ENCODE assay signal across 8 cellular contexts in genomic region chr14:23536906-23537305, GRCh38. TPM values are rescaled to one million over a fixed set of nuclear protein-coding genes. Genes with fewer than 3 reads are reported as not detected.
DNase-seq lines count a peak whose midpoint lies in the region; FAIRE-seq and TF ChIP-seq lines count a peak whose summit lies in the region.
"Not testable (repeated sequence)": the region's sequence is repeated elsewhere in the genome, so short reads cannot be mapped to it uniquely, and the experiment has no call there.
"Had no signal": no experiment of that assay in that cellular context is flagged by ENCODE, and none has a peak within 500 bp of the region (broad histone marks: within the 10 kb centered on the region; RNA-seq: fewer than 3 reads in every experiment).

No MANE protein-coding gene starts in this region.

- not testable (repeated sequence) for H2AK5ac ChIP-seq in H9 (ENCODE audit: insufficient read length, low read length); H1 (ENCODE audit: low read depth, low read length); mesendoderm (ENCODE audit: low read length)

- not testable (repeated sequence) for H3K27me3 Mint-ChIP-seq in H9 (ENCODE audit: low read depth); neural progenitor cell (ENCODE audit: insufficient read depth, low read depth)

- peak overlapping the region; percentile 80 to 89 for H3K4me3 Mint-ChIP-seq in H9
- not testable (repeated sequence) for H3K4me3 Mint-ChIP-seq in neural progenitor cell

- H3K27me3 ChIP-seq in H9 (ENCODE audit: insufficient read depth, low read length); NT2/D1 (ENCODE audit: insufficient read depth, insufficient read length); H1 (replicated peaks in 1 of 4; ENCODE audit: control insufficient read depth in 3 of 4, extremely low read depth in 1 of 4, insufficient read depth in 3 of 4, low read length in 3 of 4); iPS-15b (ENCODE audit: control insufficient read depth, insufficient read depth, low read length); mesendoderm (ENCODE audit: insufficient read depth, low read length, poor library complexity); neural progenitor cell: not testable (repeated sequence)

- H3K4me2 ChIP-seq in H9 (ENCODE audit: insufficient read depth, insufficient read length, low read length): peak overlapping the region; percentile 89
- peak overlapping the region; percentile 96 to 99 for H3K4me2 ChIP-seq in H1 (ENCODE audit: insufficient read depth in 1 of 2, low read depth in 2 of 2, low read length in 2 of 2)
- H3K4me2 ChIP-seq in mesendoderm (ENCODE audit: low read length): not testable (repeated sequence)
- peak overlapping the region; percentile 69 for H3K4me2 ChIP-seq in neural progenitor cell

- not testable (repeated sequence) for H3K9me3 ChIP-seq in H9 (ENCODE audit: control insufficient read depth, low read depth, low read length); NT2/D1 (ENCODE audit: insufficient read depth, low read length); H1 (ENCODE audit: insufficient read depth in 2 of 2, low read depth in 1 of 2, low read length in 1 of 2); iPS-15b (ENCODE audit: control insufficient read depth, insufficient read depth, low read length); neural progenitor cell (ENCODE audit: low read depth)

- H3K4me3 ChIP-seq in NT2/D1 (ENCODE audit: insufficient read length, low read depth) (peak overlapping the region; percentile 57), H1 (ENCODE audit: extremely low read depth in 1 of 4, insufficient read depth in 2 of 4, low read depth in 3 of 4, low read length in 4 of 4) (peak overlapping the region; percentile 8 to 72 (median 48); a peak in 5 of 8 replicates), iPS-15b (ENCODE audit: low read depth, low read length) (peak overlapping the region; percentile 35)
- H3K4me3 ChIP-seq in mesendoderm (ENCODE audit: low read length); neural progenitor cell: not testable (repeated sequence)

- H2BK5ac ChIP-seq in H9 (ENCODE audit: insufficient read length, low read length); mesendoderm (ENCODE audit: low read length): not testable (repeated sequence)
- H2BK5ac ChIP-seq in H1 (ENCODE audit: low read depth, low read length): peak overlapping the region; percentile 100

- H2BK12ac ChIP-seq in H9 (ENCODE audit: insufficient read length, low read depth, low read length): not testable (repeated sequence)
- H2BK12ac ChIP-seq in H1 (ENCODE audit: low read depth, low read length): peak overlapping the region; percentile 70; the same call in 1 of the 2 replicates

- H3K36me3 Mint-ChIP-seq in H9 (ENCODE audit: insufficient read depth in 1 of 3, low read depth in 3 of 3): peaks cover 29 to 36% (median 36%) of the 10 kb centered on the region in 3 experiments; a peak in 6 of 7 replicates
- H3K36me3 Mint-ChIP-seq in neural progenitor cell: peaks cover 12% of the 10 kb centered on the region

- not testable (repeated sequence) for H2AFZ ChIP-seq in H9 (ENCODE audit: low read length); H1 (ENCODE audit: low read length); neural progenitor cell (replicated peaks)

- H3K23ac ChIP-seq in H9 (ENCODE audit: insufficient read length, low read depth, low read length); H1 (ENCODE audit: insufficient read length); mesendoderm (ENCODE audit: low read length): not testable (repeated sequence)

- peaks cover 41% of the 10 kb centered on the region for H3K36me3 ChIP-seq in NT2/D1 (ENCODE audit: insufficient read depth, insufficient read length, low read length)
- H3K36me3 ChIP-seq in H1 (ENCODE audit: control insufficient read depth in 2 of 4, insufficient read depth in 4 of 4, low read length in 3 of 4): peaks cover 4 to 24% (median 10%) of the 10 kb centered on the region in 4 experiments; a peak in 4 of 8 replicates
- peaks cover 32% of the 10 kb centered on the region for H3K36me3 ChIP-seq in iPS-15b (ENCODE audit: control insufficient read depth, insufficient read depth, low read length)
- H3K36me3 ChIP-seq in mesendoderm (ENCODE audit: control insufficient read depth, insufficient read depth, low read length); neural progenitor cell: not testable (repeated sequence)

- not testable (repeated sequence) for H3K79me2 ChIP-seq in H9 (ENCODE audit: insufficient read depth, low read length); mesendoderm (ENCODE audit: control insufficient read depth, insufficient read depth, low read length); neural progenitor cell (ENCODE audit: low read depth)
- H3K79me2 ChIP-seq in H1 (ENCODE audit: control insufficient read depth in 1 of 2, insufficient read depth in 2 of 2, low read length in 2 of 2): peaks cover 0 to 15% of the 10 kb centered on the region in 2 experiments; a peak in 2 of 4 replicates

- not testable (repeated sequence) for H3K79me1 ChIP-seq in H9 (ENCODE audit: insufficient read depth, low read depth, low read length, poor library complexity, severe bottlenecking); H1 (ENCODE audit: low read depth, low read length); mesendoderm (ENCODE audit: low read length)

- not testable (repeated sequence) for H3T11ph ChIP-seq in H9 (ENCODE audit: low read length)

- not testable (repeated sequence) for H3K9me3 Mint-ChIP-seq in H9, neural progenitor cell

- H3K14ac ChIP-seq in H9 (ENCODE audit: insufficient read depth, low read length); H1 (ENCODE audit: insufficient read length): not testable (repeated sequence)

- POLR2A ChIA-PET in H1 (lab: Charles Lee; ENCODE audit: partially characterized antibody): interaction anchor here (0.8 to 52.7 kb wide), 15 partner anchors 8 to 607 kb away, joined by 3 to 1523 read pairs (median 6); partner anchors contain the start of genes AP1G2, JPH4, NGDN and PABPN1

- H3K4me1 Mint-ChIP-seq in H9 (peaks cover 48 to 49% of the 10 kb centered on the region in 2 experiments), neural progenitor cell (peaks cover 22% of the 10 kb centered on the region)

- H3K4me1 ChIP-seq in H9 (ENCODE audit: insufficient read depth, low read length): peaks cover 14% of the 10 kb centered on the region; the same call in 1 of the 2 replicates
- not testable (repeated sequence) for H3K4me1 ChIP-seq in NT2/D1 (ENCODE audit: insufficient read depth, insufficient read length)
- H3K4me1 ChIP-seq in H1 (replicated peaks in 1 of 4; ENCODE audit: control insufficient read depth in 3 of 4, insufficient read depth in 4 of 4, low read length in 3 of 4): peaks cover 7 to 19% (median 12%) of the 10 kb centered on the region in 4 experiments; a peak in 6 of 7 replicates
- H3K4me1 ChIP-seq in iPS-15b (ENCODE audit: control insufficient read depth, insufficient read depth, low read length): peaks cover 18% of the 10 kb centered on the region
- peaks cover 14% of the 10 kb centered on the region for H3K4me1 ChIP-seq in mesendoderm (ENCODE audit: control insufficient read depth, low read depth, low read length)
- H3K4me1 ChIP-seq in neural progenitor cell: peaks cover 27% of the 10 kb centered on the region

- H3K4ac ChIP-seq in H9 (ENCODE audit: low read depth, low read length); mesendoderm (ENCODE audit: low read depth, low read length): not testable (repeated sequence)
- H3K4ac ChIP-seq in H1 (replicated peaks; ENCODE audit: insufficient read length, low read depth, low read length): peak overlapping the region; percentile 45

- WGBS in H9 (ENCODE audit: extremely low coverage, insufficient read length, low lambda C conversion rate): no CpG with 5 or more reads among the region's 6 CpGs
- WGBS in H1 (ENCODE audit: extremely low coverage in 1 of 2, insufficient coverage in 1 of 2, insufficient read length in 1 of 2, insufficient replicate concordance in 2 of 2, low coverage in 1 of 2, low lambda C conversion rate in 2 of 2, missing lambda C conversion rate in 1 of 2), 2 experiments: 55% methylated on average over 6 of the region's 6 CpGs; no CpG with 5 or more reads in 1 of the 2 experiments
- no CpG with 5 or more reads among the region's 6 CpGs for WGBS in mesendoderm (ENCODE audit: extremely low coverage, insufficient coverage, low lambda C conversion rate)

- H4K5ac ChIP-seq in H9 (ENCODE audit: insufficient read length, low read depth, low read length); mesendoderm (ENCODE audit: low read length): not testable (repeated sequence)
- H4K5ac ChIP-seq in H1 (ENCODE audit: insufficient read length, low read depth, low read length): peak overlapping the region; percentile 82

- H3K56ac ChIP-seq in H9 (ENCODE audit: insufficient read length, low read depth, low read length); H1 (replicated peaks; ENCODE audit: insufficient read length, low read depth, low read length): not testable (repeated sequence)
- peak overlapping the region; percentile 73 for H3K56ac ChIP-seq in mesendoderm (ENCODE audit: low read length)

- peak overlapping the region; percentile 98 to 99 (median 99) for H3K27ac Mint-ChIP-seq in H9
- peak overlapping the region; percentile 48 for H3K27ac Mint-ChIP-seq in neural progenitor cell

- CTCF ChIA-PET in H1 (lab: Charles Lee; ENCODE audit: partially characterized antibody): interaction anchor here (0.9 to 70.5 kb wide), 6 partner anchors 9 to 96 kb away, joined by 3 to 2092 read pairs (median 680); partner anchors contain the start of genes AP1G2, NGDN, THTPA and ZFHX2

- H3K9ac ChIP-seq in H9 (ENCODE audit: extremely low read depth, insufficient read length, low read length) (peak overlapping the region; percentile 40), H1 (replicated peaks in 1 of 4; ENCODE audit: extremely low read depth in 1 of 4, low read depth in 3 of 4, low read length in 3 of 4) (peak overlapping the region in 2 of 4 experiments; percentile 8 to 57; a peak in 2 of 7 replicates)
- H3K9ac ChIP-seq in NT2/D1 (ENCODE audit: insufficient read length, low read depth); iPS-15b (ENCODE audit: low read depth, low read length); mesendoderm (ENCODE audit: low read length); neural progenitor cell: not testable (repeated sequence)

- not testable (repeated sequence) for TF ChIP-seq CTCF in H9 (conservative IDR thresholded peaks at IDR 0.05); H1 (IDR thresholded peaks at IDR 0.05; ENCODE audit: control extremely low read depth in 1 of 3, insufficient read depth in 1 of 3, low read depth in 1 of 3, low read length in 3 of 3); neural progenitor cell (IDR thresholded peaks at IDR 0.05)

- TF ChIP-seq EP300 in H1 (IDR thresholded peaks at IDR 0.05; ENCODE audit: borderline replicate concordance in 1 of 2, low read depth in 2 of 2, low read length in 2 of 2): not testable (repeated sequence)

- H3K18ac ChIP-seq in H9 (ENCODE audit: insufficient read length, low read depth, low read length): peak overlapping the region; percentile 28
- peak overlapping the region; percentile 86 for H3K18ac ChIP-seq in H1 (ENCODE audit: extremely low read depth, low read length)
- not testable (repeated sequence) for H3K18ac ChIP-seq in mesendoderm (ENCODE audit: low read length)

- H2BK15ac ChIP-seq in H9 (ENCODE audit: low read depth, low read length); H1 (ENCODE audit: low read length); mesendoderm (replicated peaks; ENCODE audit: low read depth): not testable (repeated sequence)

- not testable (repeated sequence) for H4K8ac ChIP-seq in H9 (replicated peaks; ENCODE audit: insufficient read length, low read depth, low read length); mesendoderm (ENCODE audit: low read depth, low read length)
- peak overlapping the region; percentile 82; the same call in 1 of the 2 replicates for H4K8ac ChIP-seq in H1 (ENCODE audit: extremely low read depth, insufficient read depth, low read length)

- H4K20me1 ChIP-seq in H9 (ENCODE audit: control insufficient read depth, insufficient read depth, insufficient read length); H1 (replicated peaks in 1 of 2; ENCODE audit: control insufficient read depth in 1 of 2, insufficient read depth in 2 of 2, low read length in 2 of 2); neural progenitor cell (ENCODE audit: low read depth): not testable (repeated sequence)

- H2BK20ac ChIP-seq in H9 (ENCODE audit: low read depth, low read length, poor library complexity, severe bottlenecking): not testable (repeated sequence)
- peak overlapping the region; percentile 73; the same call in 1 of the 2 replicates for H2BK20ac ChIP-seq in H1 (ENCODE audit: low read length)

- not testable (repeated sequence) for FAIRE-seq in H1 (lab: Jason Lieb, UNC)

- H3K27ac ChIP-seq in H9 (ENCODE audit: insufficient read length, low read depth, low read length) (peak overlapping the region; percentile 96), H1 (ENCODE audit: low read depth, low read length) (peak overlapping the region; percentile 99; the same call in 1 of the 2 replicates), mesendoderm (ENCODE audit: low read depth, low read length) (peak overlapping the region; percentile 96)
- H3K27ac ChIP-seq in neural progenitor cell: not testable (repeated sequence)

- H4K91ac ChIP-seq in H9 (ENCODE audit: insufficient read length, low read depth, low read length): not testable (repeated sequence)
- peak overlapping the region; percentile 85 for H4K91ac ChIP-seq in H1 (replicated peaks; ENCODE audit: insufficient read length, low read length)

- peaks cover 33% of the 10 kb centered on the region for H3F3A ChIP-seq in neural progenitor cell (ENCODE audit: low read depth)

- DNase-seq in H9; NT2/D1 (ENCODE audit: low read depth, low spot score); H1 (ENCODE audit: low read depth in 1 of 2, low spot score in 2 of 2); mesendoderm; neural progenitor cell (ENCODE audit: low spot score): not testable (repeated sequence)

- H3K23me2 ChIP-seq in H9 (ENCODE audit: insufficient read length, low read depth, low read length, poor library complexity, severe bottlenecking): peaks cover 19% of the 10 kb centered on the region
- H3K23me2 ChIP-seq in H1 (ENCODE audit: low read depth, low read length): peaks cover 17% of the 10 kb centered on the region

- H2BK120ac ChIP-seq in H9 (ENCODE audit: low read depth, low read length, poor library complexity, severe bottlenecking); mesendoderm (ENCODE audit: low read depth, low read length): not testable (repeated sequence)
- peak overlapping the region; percentile 50 for H2BK120ac ChIP-seq in H1 (replicated peaks; ENCODE audit: low read depth, low read length)

- not testable (repeated sequence) for TF ChIP-seq RAD21 in H1 (IDR thresholded peaks at IDR 0.05 in 1 of 2, conservative IDR thresholded peaks at IDR 0.05 in 1 of 2; ENCODE audit: low read depth in 2 of 2, low read length in 2 of 2)

- not testable (repeated sequence) for TF ChIP-seq POLR2A in H1 (IDR thresholded peaks at IDR 0.05; ENCODE audit: control extremely low read depth in 1 of 2, low read depth in 2 of 2, low read length in 2 of 2)

RNA-seq across cellular contexts. Expression of gene ZFHX2, which starts 14.7 kb away (rescaled TPM):
- total RNA-seq in H9 (2021) (19.2 and 19.4 TPM in 2 replicates), neural progenitor cell (ENCODE audit: low replicate concordance) (0.90 and 2.2 TPM in 2 replicates)
- 27.0 and 28.6 TPM in 2 replicates for total RNA-seq in H1 (2021; fragmentation: NEBNext Ultra II Directional; extraction: Animal tissue kit (Norgen Biotek cat#: 25700))
- polyA plus RNA-seq in H1 (2011; rRNA removed): 2.7 and 3.7 TPM in 2 replicates
- 1.7 TPM for polyA plus RNA-seq in H1 (2011; cell fraction: cytosol; rRNA removed)
- 7.3 TPM for polyA plus RNA-seq in H1 (2011; cell fraction: nucleus; rRNA removed)
- 14.7 to 22.4 TPM (median 19.8 TPM) in 4 replicates for polyA plus RNA-seq in H1 (2012, experiment 1 of 2)
- polyA plus RNA-seq in H1 (2012, experiment 2 of 2): 7.9 TPM
- 13.2 TPM for polyA plus RNA-seq in H1 (2013, experiment 1 of 2)
- polyA plus RNA-seq in H1 (2013, experiment 2 of 2): 12.1 TPM
- polyA minus RNA-seq in H1 (2011; rRNA and poly(A)+ RNA removed): 6.0 and 8.5 TPM in 2 replicates
- polyA minus RNA-seq in H1 (2011; cell fraction: cytosol; rRNA and poly(A)+ RNA removed): 15.5 TPM
- 13.7 TPM for polyA minus RNA-seq in H1 (2011; cell fraction: nucleus; rRNA and poly(A)+ RNA removed)
- 6.4 TPM for polyA plus RNA-seq in mesendoderm (2013, experiment 1 of 2)
- 6.7 TPM for polyA plus RNA-seq in mesendoderm (2013, experiment 2 of 2)
- polyA plus RNA-seq: CD4-positive, CD25-positive, alpha-beta regulatory T cell; CD8-positive, alpha-beta memory T cell had no signal

RNA-seq across cellular contexts. Expression of gene THTPA, which starts 19.2 kb away (rescaled TPM):
- total RNA-seq in H9 (2021): 13.4 and 15.6 TPM in 2 replicates
- 14.8 and 16.6 TPM in 2 replicates for total RNA-seq in H1 (2021; fragmentation: NEBNext Ultra II Directional; extraction: Animal tissue kit (Norgen Biotek cat#: 25700))
- polyA plus RNA-seq in H1 (2011; rRNA removed): 19.0 and 23.4 TPM in 2 replicates
- polyA plus RNA-seq in H1 (2011; cell fraction: cytosol; rRNA removed): 16.2 TPM
- polyA plus RNA-seq in H1 (2011; cell fraction: nucleus; rRNA removed): 16.0 TPM
- polyA plus RNA-seq in H1 (2012, experiment 1 of 2): 14.7 to 21.8 TPM (median 19.2 TPM) in 4 replicates
- 25.1 TPM for polyA plus RNA-seq in H1 (2012, experiment 2 of 2)
- polyA plus RNA-seq in H1 (2013, experiment 1 of 2): 7.0 TPM
- 8.4 TPM for polyA plus RNA-seq in H1 (2013, experiment 2 of 2)
- polyA minus RNA-seq in H1 (2011; rRNA and poly(A)+ RNA removed): 16.4 and 30.4 TPM in 2 replicates
- polyA minus RNA-seq in H1 (2011; cell fraction: cytosol; rRNA and poly(A)+ RNA removed): 6.2 TPM
- polyA minus RNA-seq in H1 (2011; cell fraction: nucleus; rRNA and poly(A)+ RNA removed): 14.0 TPM
- 5.0 TPM for polyA plus RNA-seq in mesendoderm (2013, experiment 1 of 2)
- polyA plus RNA-seq in mesendoderm (2013, experiment 2 of 2): 5.9 TPM
- total RNA-seq in neural progenitor cell (ENCODE audit: low replicate concordance): 7.7 and 17.0 TPM in 2 replicates

RNA-seq across cellular contexts. Expression of gene AP1G2, which starts 30.7 kb away (rescaled TPM):
- total RNA-seq in H9 (2021): 107 and 121 TPM in 2 replicates
- total RNA-seq in H1 (2021; fragmentation: NEBNext Ultra II Directional; extraction: Animal tissue kit (Norgen Biotek cat#: 25700)): 70.1 and 70.9 TPM in 2 replicates
- 134 and 162 TPM in 2 replicates for polyA plus RNA-seq in H1 (2011; rRNA removed)
- polyA plus RNA-seq in H1 (2011; cell fraction: cytosol; rRNA removed): 149 TPM
- 1,259 TPM for polyA plus RNA-seq in H1 (2011; cell fraction: nucleus; rRNA removed)
- polyA plus RNA-seq in H1 (2012, experiment 1 of 2): 88.4 to 117 TPM (median 102 TPM) in 4 replicates
- polyA plus RNA-seq in H1 (2012, experiment 2 of 2): 65.4 TPM
- polyA plus RNA-seq in H1 (2013, experiment 1 of 2): 65.1 TPM
- 60.0 TPM for polyA plus RNA-seq in H1 (2013, experiment 2 of 2)
- 116 and 124 TPM in 2 replicates for polyA minus RNA-seq in H1 (2011; rRNA and poly(A)+ RNA removed)
- 57.8 TPM for polyA minus RNA-seq in H1 (2011; cell fraction: cytosol; rRNA and poly(A)+ RNA removed)
- polyA minus RNA-seq in H1 (2011; cell fraction: nucleus; rRNA and poly(A)+ RNA removed): 206 TPM
- 44.0 TPM for polyA plus RNA-seq in mesendoderm (2013, experiment 1 of 2)
- 46.8 TPM for polyA plus RNA-seq in mesendoderm (2013, experiment 2 of 2)
- 65.4 and 126 TPM in 2 replicates for total RNA-seq in neural progenitor cell (ENCODE audit: low replicate concordance)

RNA-seq across cellular contexts. Expression of gene JPH4, which starts 41.7 kb away (rescaled TPM):
- 6.7 and 6.8 TPM in 2 replicates for total RNA-seq in H9 (2021)
- total RNA-seq in H1 (2021; fragmentation: NEBNext Ultra II Directional; extraction: Animal tissue kit (Norgen Biotek cat#: 25700)): 46.4 and 46.7 TPM in 2 replicates
- polyA plus RNA-seq in H1 (2011; rRNA removed): 23.9 and 35.0 TPM in 2 replicates
- 31.2 TPM for polyA plus RNA-seq in H1 (2011; cell fraction: cytosol; rRNA removed)
- 48.6 TPM for polyA plus RNA-seq in H1 (2011; cell fraction: nucleus; rRNA removed)
- polyA plus RNA-seq in H1 (2012, experiment 1 of 2): 20.3 to 33.0 TPM (median 27.2 TPM) in 4 replicates
- polyA plus RNA-seq in H1 (2012, experiment 2 of 2): 23.3 TPM
- 23.9 TPM for polyA plus RNA-seq in H1 (2013, experiment 1 of 2)
- polyA plus RNA-seq in H1 (2013, experiment 2 of 2): 23.3 TPM
- polyA minus RNA-seq in H1 (2011; rRNA and poly(A)+ RNA removed): 11.2 and 13.2 TPM in 2 replicates
- 19.1 TPM for polyA minus RNA-seq in H1 (2011; cell fraction: cytosol; rRNA and poly(A)+ RNA removed)
- polyA minus RNA-seq in H1 (2011; cell fraction: nucleus; rRNA and poly(A)+ RNA removed): 24.3 TPM
- polyA plus RNA-seq in mesendoderm (2013, experiment 1 of 2): 2.1 TPM
- 2.1 TPM for polyA plus RNA-seq in mesendoderm (2013, experiment 2 of 2)
- 3.2 and 13.5 TPM in 2 replicates for total RNA-seq in neural progenitor cell (ENCODE audit: low replicate concordance)
- total RNA-seq: CD4-positive, CD25-positive, alpha-beta regulatory T cell had no signal
- polyA plus RNA-seq: CD8-positive, alpha-beta memory T cell had no signal
